ENCODE assay signal across 1 cellular context in the genomic region with DNA sequence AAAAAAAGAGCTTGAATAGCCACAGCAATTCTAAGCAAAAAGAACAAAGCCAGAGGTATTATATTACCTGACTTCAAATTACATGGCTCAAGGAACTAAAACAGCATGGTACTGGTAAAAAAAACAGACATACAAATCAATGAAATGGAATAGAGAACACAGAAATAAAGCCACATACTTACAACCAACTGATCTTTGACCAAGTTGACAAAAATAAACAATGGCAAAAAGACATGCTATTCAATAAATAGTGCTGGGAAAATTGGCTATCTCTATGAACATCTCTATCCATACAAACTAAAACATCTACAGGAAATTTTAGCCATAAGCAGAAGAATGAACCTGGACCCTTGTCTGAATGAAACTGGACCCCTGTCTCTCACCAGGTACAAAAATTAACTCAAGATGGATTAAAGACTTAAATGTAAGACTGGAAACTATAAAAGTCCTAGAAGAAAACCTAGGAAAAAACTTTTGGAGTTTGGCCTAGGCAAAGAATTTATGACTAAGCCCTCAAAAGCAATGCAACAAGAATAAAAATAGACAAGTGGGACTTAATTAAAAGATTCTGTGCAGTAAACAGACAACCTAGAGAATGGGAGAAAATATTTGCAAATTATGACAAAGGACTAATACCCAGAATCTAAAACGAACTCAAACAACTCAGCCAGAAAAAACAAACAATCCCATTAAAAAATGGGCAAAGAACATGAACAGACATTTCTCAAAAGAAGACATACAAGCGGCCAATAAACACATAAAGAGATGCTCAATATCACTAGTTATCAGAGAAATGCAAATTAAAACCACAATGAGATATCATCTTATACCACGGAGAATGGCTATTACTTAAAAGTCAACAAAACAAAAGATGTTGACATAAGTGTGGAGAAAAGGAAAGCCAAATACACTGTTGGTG.
TF ChIP-seq lines count a peak whose summit lies in the region.

No MANE protein-coding gene starts in this region.

TF ChIP-seq in IMR-90, 13 proteins besides CTCF, POLR2A, EP300 and RAD21 (continued from another document):
- TF ChIP-seq, protein P1, sequence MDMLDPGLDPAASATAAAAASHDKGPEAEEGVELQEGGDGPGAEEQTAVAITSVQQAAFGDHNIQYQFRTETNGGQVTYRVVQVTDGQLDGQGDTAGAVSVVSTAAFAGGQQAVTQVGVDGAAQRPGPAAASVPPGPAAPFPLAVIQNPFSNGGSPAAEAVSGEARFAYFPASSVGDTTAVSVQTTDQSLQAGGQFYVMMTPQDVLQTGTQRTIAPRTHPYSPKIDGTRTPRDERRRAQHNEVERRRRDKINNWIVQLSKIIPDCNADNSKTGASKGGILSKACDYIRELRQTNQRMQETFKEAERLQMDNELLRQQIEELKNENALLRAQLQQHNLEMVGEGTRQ (IDR thresholded peaks at IDR 0.05; ENCODE audit: low read depth, low read length), result no peak
- TF ChIP-seq RCOR1 (IDR thresholded peaks at IDR 0.05; ENCODE audit: insufficient replicate concordance, low read length) (no peak), MAZ (IDR thresholded peaks at IDR 0.05; ENCODE audit: borderline replicate concordance, low read depth, low read length) (no peak), CEBPB (IDR thresholded peaks at IDR 0.05; ENCODE audit: low read depth, low read length) (no peak), CHD1 (IDR thresholded peaks at IDR 0.05; ENCODE audit: low read depth, low read length) (no peak), BHLHE40 (IDR thresholded peaks at IDR 0.05; ENCODE audit: low read depth, low read length) (no peak), MAFK (IDR thresholded peaks at IDR 0.05; ENCODE audit: low read depth, low read length) (no peak), RFX5 (IDR thresholded peaks at IDR 0.05; ENCODE audit: low read depth, low read length) (no peak), FOS (IDR thresholded peaks at IDR 0.05; ENCODE audit: low read depth, low read length) (no peak)
- TF ChIP-seq, protein P2, sequence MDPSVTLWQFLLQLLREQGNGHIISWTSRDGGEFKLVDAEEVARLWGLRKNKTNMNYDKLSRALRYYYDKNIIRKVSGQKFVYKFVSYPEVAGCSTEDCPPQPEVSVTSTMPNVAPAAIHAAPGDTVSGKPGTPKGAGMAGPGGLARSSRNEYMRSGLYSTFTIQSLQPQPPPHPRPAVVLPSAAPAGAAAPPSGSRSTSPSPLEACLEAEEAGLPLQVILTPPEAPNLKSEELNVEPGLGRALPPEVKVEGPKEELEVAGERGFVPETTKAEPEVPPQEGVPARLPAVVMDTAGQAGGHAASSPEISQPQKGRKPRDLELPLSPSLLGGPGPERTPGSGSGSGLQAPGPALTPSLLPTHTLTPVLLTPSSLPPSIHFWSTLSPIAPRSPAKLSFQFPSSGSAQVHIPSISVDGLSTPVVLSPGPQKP (IDR thresholded peaks at IDR 0.05; ENCODE audit: borderline replicate concordance, low read depth, low read length), result no peak
TF ChIP-seq in IMR-90: peak in this region for 0.
